ENCODE assay signal across 8 cellular contexts in genomic region chr15:38461089-38461833, GRCh38. TPM values are rescaled to one million over a fixed set of nuclear protein-coding genes. Genes with fewer than 3 reads are reported as not detected.
DNase-seq lines count a peak whose midpoint lies in the region; ATAC-seq and TF ChIP-seq lines count a peak whose summit lies in the region.

No MANE protein-coding gene starts in this region.

- TF ChIP-seq CTCF in RWPE1 (conservative IDR thresholded peaks at IDR 0.05; ENCODE audit: low read depth), result no peak
- no peak for TF ChIP-seq CTCF in CD8-positive, alpha-beta T cell (IDR thresholded peaks at IDR 0.05)

- no peak for DNase-seq in activated CD4-positive, alpha-beta T cell treated with anti-CD3 and anti-CD28 coated beads for 36 hours
- DNase-seq in activated CD4-positive, alpha-beta T cell treated with anti-CD3 and anti-CD28 coated beads for 4 hours, result no peak
- peak; percentile 9 for DNase-seq in RWPE1 (ENCODE audit: low spot score)
- no peak for DNase-seq in HUDEP-2 (lab: John Stamatoyannopoulos, UW; ENCODE audit: unreplicated experiment in 76 of 76)
- no peak for DNase-seq in stimulated activated CD4-positive, alpha-beta T cell treated with anti-CD3 and anti-CD28 coated beads, Interleukin-2, amount 100 ng/mL, for 48 hours
- DNase-seq in CD8-positive, alpha-beta T cell, result no peak

- H3K27ac ChIP-seq in RWPE1, result no peak overlapping the region
- H3K27ac ChIP-seq in CD8-positive, alpha-beta T cell (ENCODE audit: low read depth, low read length), result no peak overlapping the region

- peaks cover 46% of the 10 kb centered on the region for H3K4me1 Mint-ChIP-seq in activated CD4-positive, alpha-beta T cell treated with anti-CD3 and anti-CD28 coated beads for 36 hours
- H3K4me1 Mint-ChIP-seq in CD8-positive, alpha-beta T cell (ENCODE audit: low read depth), result peaks cover 49% of the 10 kb centered on the region

- peak; percentile 76 for ATAC-seq in activated CD4-positive, alpha-beta T cell treated with anti-CD3 and anti-CD28 coated beads for 36 hours
- ATAC-seq in HG02852 (IDR thresholded peaks at IDR 0.05; ENCODE audit: unreplicated experiment), result peak; percentile 85
- no peak for ATAC-seq in CD8-positive, alpha-beta T cell

- H3K9ac ChIP-seq in skeletal muscle satellite cell (ENCODE audit: low read depth, low read length), result no peak overlapping the region

- peak overlapping the region; percentile 31 for H3K4me2 ChIP-seq in skeletal muscle satellite cell (ENCODE audit: low read length)

- H3K36me3 Mint-ChIP-seq in activated CD4-positive, alpha-beta T cell treated with anti-CD3 and anti-CD28 coated beads for 36 hours (ENCODE audit: low read depth), result peaks cover 4% of the 10 kb centered on the region
- H3K36me3 Mint-ChIP-seq in CD8-positive, alpha-beta T cell, result peaks cover 21% of the 10 kb centered on the region

- H3K27me3 Mint-ChIP-seq in activated CD4-positive, alpha-beta T cell treated with anti-CD3 and anti-CD28 coated beads for 36 hours, result no peaks in the 10 kb centered on the region
- H3K27me3 Mint-ChIP-seq in CD8-positive, alpha-beta T cell (ENCODE audit: low read depth), result no peaks in the 10 kb centered on the region

- no peaks in the 10 kb centered on the region for H3K9me3 ChIP-seq in skeletal muscle satellite cell (replicated peaks; ENCODE audit: low read length)
- no peaks in the 10 kb centered on the region for H3K9me3 ChIP-seq in CD8-positive, alpha-beta T cell (ENCODE audit: low read length)

- intact Hi-C loops in activated CD4-positive, alpha-beta T cell treated with anti-CD3 and anti-CD28 coated beads for 36 hours (cut with DNase I, micrococcal nuclease), result loop anchor here in 1 of 2 experiments (2.0 kb wide), 1 partner anchor 14 kb away; no protein-coding TSS in a partner anchor
- intact Hi-C loops in CD8-positive, alpha-beta T cell (cut with DNase I, micrococcal nuclease), result no loop called here

- H3K4me3 ChIP-seq in skeletal muscle satellite cell (ENCODE audit: low read length), result no peak overlapping the region
- H3K4me3 ChIP-seq in CD8-positive, alpha-beta T cell (ENCODE audit: low read depth, low read length), result no peak overlapping the region

- H3K27me3 ChIP-seq in skeletal muscle satellite cell (ENCODE audit: control insufficient read depth, insufficient read depth, low read length), result no peaks in the 10 kb centered on the region
- H3K27me3 ChIP-seq in CD8-positive, alpha-beta T cell (ENCODE audit: insufficient read depth, low read length), result no peaks in the 10 kb centered on the region

- POLR2A ChIA-PET in activated CD4-positive, alpha-beta T cell treated with anti-CD3 and anti-CD28 coated beads for 36 hours (lab: Charles Lee), result no interaction called here
- POLR2A ChIA-PET in RWPE1 (lab: Yijun Ruan, JAX; ENCODE audit: low non-redundant PET), result no interaction called here
- POLR2A ChIA-PET in CD8-positive, alpha-beta T cell (lab: Charles Lee), result interaction anchor here (1.0 kb wide), 1 partner anchor 227 kb away, joined by 3 read pairs; no protein-coding TSS in a partner anchor

- peaks cover 10% of the 10 kb centered on the region for H3K4me1 ChIP-seq in skeletal muscle satellite cell (ENCODE audit: control insufficient read depth, insufficient read depth, low read length)
- H3K4me1 ChIP-seq in CD8-positive, alpha-beta T cell (ENCODE audit: insufficient read depth, low read length), result peaks cover 11% of the 10 kb centered on the region

- no peak overlapping the region for H3K4me3 Mint-ChIP-seq in activated CD4-positive, alpha-beta T cell treated with anti-CD3 and anti-CD28 coated beads for 36 hours
- no peak overlapping the region for H3K4me3 Mint-ChIP-seq in CD8-positive, alpha-beta T cell

- H3K9me3 Mint-ChIP-seq in activated CD4-positive, alpha-beta T cell treated with anti-CD3 and anti-CD28 coated beads for 36 hours (ENCODE audit: low read depth), result no peaks in the 10 kb centered on the region
- H3K9me3 Mint-ChIP-seq in CD8-positive, alpha-beta T cell, result no peaks in the 10 kb centered on the region

- H3K27ac Mint-ChIP-seq in activated CD4-positive, alpha-beta T cell treated with anti-CD3 and anti-CD28 coated beads for 36 hours, result no peak overlapping the region
- H3K27ac Mint-ChIP-seq in CD8-positive, alpha-beta T cell, result no peak overlapping the region

- CTCF ChIA-PET in activated CD4-positive, alpha-beta T cell treated with anti-CD3 and anti-CD28 coated beads for 36 hours (lab: Charles Lee), result interaction anchor here (0.7 to 4.3 kb wide), 7 partner anchors 11 to 238 kb away, joined by 3 to 28 read pairs (median 3); no protein-coding TSS in a partner anchor
- CTCF ChIA-PET in RWPE1 (lab: Yijun Ruan, JAX), result no interaction called here
- CTCF ChIA-PET in CD8-positive, alpha-beta T cell (lab: Charles Lee), result interaction anchor here (1.2 to 2.4 kb wide), 3 partner anchors 20 to 238 kb away, joined by 3 to 14 read pairs (median 3); partner anchors contain the start of gene RASGRP1

- H3K36me3 ChIP-seq in skeletal muscle satellite cell (ENCODE audit: insufficient read depth, low read length), result no peaks in the 10 kb centered on the region
- no peaks in the 10 kb centered on the region for H3K36me3 ChIP-seq in CD8-positive, alpha-beta T cell (ENCODE audit: insufficient read depth, low read length)

RNA-seq across cellular contexts. Expression of gene FAM98B, which starts 7.3 kb away (rescaled TPM):
- total RNA-seq in activated CD4-positive, alpha-beta T cell treated with anti-CD3 and anti-CD28 coated beads for 36 hours, result 10 to 100 TPM; 54.2 to 81.9 TPM
- total RNA-seq in skeletal muscle satellite cell (2012; rRNA removed), result 9.2 and 9.6 TPM in 2 replicates
- total RNA-seq in CD8-positive, alpha-beta T cell, result 10 to 100 TPM; 18.4 to 19.4 TPM
